In genomic region chr7:30284298-30285066, GRCh38 we compare ENCODE assay signal across 1 cellular context.
TF ChIP-seq lines count a peak whose summit lies in the region.

TSS of gene ZNRF2 (plus strand) at chr7:30284597. CDS start at chr7:30285358, 761 bp downstream.

TF ChIP-seq in HepG2, 621 proteins besides CTCF, POLR2A, EP300 and RAD21 (continued from another document and continues in another):
- TF ChIP-seq RFXAP (CRISPR knock-in tag; IDR thresholded peaks at IDR 0.05; ENCODE audit: borderline replicate concordance) (0 out of 2 replicates have a peak, but pooled peaks have one; percentile 38), ZHX2 (IDR thresholded peaks at IDR 0.05; ENCODE audit: low read depth) (no peak), ZHX2 (CRISPR knock-in tag; IDR thresholded peaks at IDR 0.05; ENCODE audit: borderline replicate concordance) (no peak), PAWR (CRISPR knock-in tag; IDR thresholded peaks at IDR 0.05; ENCODE audit: borderline replicate concordance) (0 out of 2 replicates have a peak, but pooled peaks have one; percentile 43), KLF9 (CRISPR knock-in tag; IDR thresholded peaks at IDR 0.05; ENCODE audit: low read depth) (peak; percentile 38; the same call in 1 of the 2 replicates), ZNF263 (CRISPR knock-in tag; IDR thresholded peaks at IDR 0.05) (peak; percentile 35; the same call in 1 of the 2 replicates), ZNF44 (CRISPR knock-in tag; IDR thresholded peaks at IDR 0.05) (no peak), PHF8 (CRISPR knock-in tag; IDR thresholded peaks at IDR 0.05) (peak; percentile 76), NRL (CRISPR knock-in tag; IDR thresholded peaks at IDR 0.05; ENCODE audit: borderline replicate concordance) (no peak), REST (IDR thresholded peaks at IDR 0.05; ENCODE audit: borderline replicate concordance in 1 of 2, low read depth in 1 of 2, low read length in 2 of 2) (no peak), ZNF792 (CRISPR knock-in tag; IDR thresholded peaks at IDR 0.05) (peak; percentile 39), NCOA5 (CRISPR knock-in tag; IDR thresholded peaks at IDR 0.05) (no peak), ELF1 (CRISPR knock-in tag; IDR thresholded peaks at IDR 0.05) (peak; percentile 40; the same call in 1 of the 2 replicates), BORCS8-MEF2B (CRISPR knock-in tag; IDR thresholded peaks at IDR 0.05) (peak; percentile 74; the same call in 1 of the 2 replicates), GATAD1 (CRISPR knock-in tag; IDR thresholded peaks at IDR 0.05) (peak; percentile 7), MXD4 (CRISPR knock-in tag; IDR thresholded peaks at IDR 0.05) (peak; percentile 97), PHF21A (CRISPR knock-in tag; IDR thresholded peaks at IDR 0.05) (peak; percentile 21; the same call in 1 of the 2 replicates), CHCHD3 (CRISPR knock-in tag; IDR thresholded peaks at IDR 0.05) (no peak), SRF (IDR thresholded peaks at IDR 0.05; ENCODE audit: low read depth, low read length) (no peak), CBX1 (IDR thresholded peaks at IDR 0.05; ENCODE audit: low read depth) (no peak), MEF2D (CRISPR knock-in tag; IDR thresholded peaks at IDR 0.05) (no peak; the same call in 1 of the 2 replicates), ZC3H4 (CRISPR knock-in tag; IDR thresholded peaks at IDR 0.05; ENCODE audit: borderline replicate concordance) (no peak; the same call in 1 of the 2 replicates), ATF7-NPFF (CRISPR knock-in tag; IDR thresholded peaks at IDR 0.05; ENCODE audit: low read depth) (peak; percentile 80), PCBP2 (optimal IDR thresholded peaks at IDR 0.05; ENCODE audit: low read depth, low read length, poor library complexity, severe bottlenecking) (no peak), CEBPZ (IDR thresholded peaks at IDR 0.05; ENCODE audit: low read length) (no peak), FOXK2 (IDR thresholded peaks at IDR 0.05) (no peak), ZNF343 (CRISPR knock-in tag; IDR thresholded peaks at IDR 0.05) (no peak), FOXM1 (CRISPR knock-in tag; IDR thresholded peaks at IDR 0.05) (no peak), NBN (conservative IDR thresholded peaks at IDR 0.05) (no peak), ZNF431 (CRISPR knock-in tag; IDR thresholded peaks at IDR 0.05; ENCODE audit: borderline replicate concordance, low read depth) (0 out of 2 replicates have a peak, but pooled peaks have one; percentile 36)
- TF ChIP-seq, protein P1, sequence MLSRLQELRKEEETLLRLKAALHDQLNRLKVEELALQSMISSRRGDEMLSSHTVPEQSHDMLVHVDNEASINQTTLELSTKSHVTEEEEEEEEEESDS (CRISPR knock-in tag; IDR thresholded peaks at IDR 0.05; ENCODE audit: borderline replicate concordance), result no peak
- TF ChIP-seq, protein P2, sequence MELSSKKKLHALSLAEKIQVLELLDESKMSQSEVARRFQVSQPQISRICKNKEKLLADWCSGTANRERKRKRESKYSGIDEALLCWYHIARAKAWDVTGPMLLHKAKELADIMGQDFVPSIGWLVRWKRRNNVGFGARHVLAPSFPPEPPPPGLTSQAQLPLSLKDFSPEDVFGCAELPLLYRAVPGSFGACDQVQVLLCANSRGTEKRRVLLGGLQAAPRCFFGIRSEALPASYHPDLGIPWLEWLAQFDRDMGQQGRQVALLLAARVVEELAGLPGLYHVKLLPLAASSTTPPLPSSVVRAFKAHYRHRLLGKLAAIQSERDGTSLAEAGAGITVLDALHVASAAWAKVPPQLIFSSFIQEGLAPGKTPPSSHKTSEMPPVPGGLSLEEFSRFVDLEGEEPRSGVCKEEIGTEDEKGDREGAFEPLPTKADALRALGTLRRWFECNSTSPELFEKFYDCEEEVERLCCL (CRISPR knock-in tag; IDR thresholded peaks at IDR 0.05; ENCODE audit: borderline replicate concordance), result no peak
- TF ChIP-seq, protein P3, sequence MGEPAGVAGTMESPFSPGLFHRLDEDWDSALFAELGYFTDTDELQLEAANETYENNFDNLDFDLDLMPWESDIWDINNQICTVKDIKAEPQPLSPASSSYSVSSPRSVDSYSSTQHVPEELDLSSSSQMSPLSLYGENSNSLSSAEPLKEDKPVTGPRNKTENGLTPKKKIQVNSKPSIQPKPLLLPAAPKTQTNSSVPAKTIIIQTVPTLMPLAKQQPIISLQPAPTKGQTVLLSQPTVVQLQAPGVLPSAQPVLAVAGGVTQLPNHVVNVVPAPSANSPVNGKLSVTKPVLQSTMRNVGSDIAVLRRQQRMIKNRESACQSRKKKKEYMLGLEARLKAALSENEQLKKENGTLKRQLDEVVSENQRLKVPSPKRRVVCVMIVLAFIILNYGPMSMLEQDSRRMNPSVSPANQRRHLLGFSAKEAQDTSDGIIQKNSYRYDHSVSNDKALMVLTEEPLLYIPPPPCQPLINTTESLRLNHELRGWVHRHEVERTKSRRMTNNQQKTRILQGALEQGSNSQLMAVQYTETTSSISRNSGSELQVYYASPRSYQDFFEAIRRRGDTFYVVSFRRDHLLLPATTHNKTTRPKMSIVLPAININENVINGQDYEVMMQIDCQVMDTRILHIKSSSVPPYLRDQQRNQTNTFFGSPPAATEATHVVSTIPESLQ (CRISPR knock-in tag; conservative IDR thresholded peaks at IDR 0.05), result no peak
- TF ChIP-seq, protein P4, sequence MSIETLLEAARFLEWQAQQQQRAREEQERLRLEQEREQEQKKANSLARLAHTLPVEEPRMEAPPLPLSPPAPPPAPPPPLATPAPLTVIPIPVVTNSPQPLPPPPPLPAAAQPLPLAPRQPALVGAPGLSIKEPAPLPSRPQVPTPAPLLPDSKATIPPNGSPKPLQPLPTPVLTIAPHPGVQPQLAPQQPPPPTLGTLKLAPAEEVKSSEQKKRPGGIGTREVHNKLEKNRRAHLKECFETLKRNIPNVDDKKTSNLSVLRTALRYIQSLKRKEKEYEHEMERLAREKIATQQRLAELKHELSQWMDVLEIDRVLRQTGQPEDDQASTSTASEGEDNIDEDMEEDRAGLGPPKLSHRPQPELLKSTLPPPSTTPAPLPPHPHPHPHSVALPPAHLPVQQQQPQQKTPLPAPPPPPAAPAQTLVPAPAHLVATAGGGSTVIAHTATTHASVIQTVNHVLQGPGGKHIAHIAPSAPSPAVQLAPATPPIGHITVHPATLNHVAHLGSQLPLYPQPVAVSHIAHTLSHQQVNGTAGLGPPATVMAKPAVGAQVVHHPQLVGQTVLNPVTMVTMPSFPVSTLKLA (IDR thresholded peaks at IDR 0.05), result peak; percentile 93
- TF ChIP-seq, protein P5, sequence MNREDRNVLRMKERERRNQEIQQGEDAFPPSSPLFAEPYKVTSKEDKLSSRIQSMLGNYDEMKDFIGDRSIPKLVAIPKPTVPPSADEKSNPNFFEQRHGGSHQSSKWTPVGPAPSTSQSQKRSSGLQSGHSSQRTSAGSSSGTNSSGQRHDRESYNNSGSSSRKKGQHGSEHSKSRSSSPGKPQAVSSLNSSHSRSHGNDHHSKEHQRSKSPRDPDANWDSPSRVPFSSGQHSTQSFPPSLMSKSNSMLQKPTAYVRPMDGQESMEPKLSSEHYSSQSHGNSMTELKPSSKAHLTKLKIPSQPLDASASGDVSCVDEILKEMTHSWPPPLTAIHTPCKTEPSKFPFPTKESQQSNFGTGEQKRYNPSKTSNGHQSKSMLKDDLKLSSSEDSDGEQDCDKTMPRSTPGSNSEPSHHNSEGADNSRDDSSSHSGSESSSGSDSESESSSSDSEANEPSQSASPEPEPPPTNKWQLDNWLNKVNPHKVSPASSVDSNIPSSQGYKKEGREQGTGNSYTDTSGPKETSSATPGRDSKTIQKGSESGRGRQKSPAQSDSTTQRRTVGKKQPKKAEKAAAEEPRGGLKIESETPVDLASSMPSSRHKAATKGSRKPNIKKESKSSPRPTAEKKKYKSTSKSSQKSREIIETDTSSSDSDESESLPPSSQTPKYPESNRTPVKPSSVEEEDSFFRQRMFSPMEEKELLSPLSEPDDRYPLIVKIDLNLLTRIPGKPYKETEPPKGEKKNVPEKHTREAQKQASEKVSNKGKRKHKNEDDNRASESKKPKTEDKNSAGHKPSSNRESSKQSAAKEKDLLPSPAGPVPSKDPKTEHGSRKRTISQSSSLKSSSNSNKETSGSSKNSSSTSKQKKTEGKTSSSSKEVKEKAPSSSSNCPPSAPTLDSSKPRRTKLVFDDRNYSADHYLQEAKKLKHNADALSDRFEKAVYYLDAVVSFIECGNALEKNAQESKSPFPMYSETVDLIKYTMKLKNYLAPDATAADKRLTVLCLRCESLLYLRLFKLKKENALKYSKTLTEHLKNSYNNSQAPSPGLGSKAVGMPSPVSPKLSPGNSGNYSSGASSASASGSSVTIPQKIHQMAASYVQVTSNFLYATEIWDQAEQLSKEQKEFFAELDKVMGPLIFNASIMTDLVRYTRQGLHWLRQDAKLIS (CRISPR knock-in tag; IDR thresholded peaks at IDR 0.05), result 0 out of 2 replicates have a peak, but pooled peaks have one; percentile 47
